11 cellular contexts compared by ENCODE assay signal in the genomic region with DNA sequence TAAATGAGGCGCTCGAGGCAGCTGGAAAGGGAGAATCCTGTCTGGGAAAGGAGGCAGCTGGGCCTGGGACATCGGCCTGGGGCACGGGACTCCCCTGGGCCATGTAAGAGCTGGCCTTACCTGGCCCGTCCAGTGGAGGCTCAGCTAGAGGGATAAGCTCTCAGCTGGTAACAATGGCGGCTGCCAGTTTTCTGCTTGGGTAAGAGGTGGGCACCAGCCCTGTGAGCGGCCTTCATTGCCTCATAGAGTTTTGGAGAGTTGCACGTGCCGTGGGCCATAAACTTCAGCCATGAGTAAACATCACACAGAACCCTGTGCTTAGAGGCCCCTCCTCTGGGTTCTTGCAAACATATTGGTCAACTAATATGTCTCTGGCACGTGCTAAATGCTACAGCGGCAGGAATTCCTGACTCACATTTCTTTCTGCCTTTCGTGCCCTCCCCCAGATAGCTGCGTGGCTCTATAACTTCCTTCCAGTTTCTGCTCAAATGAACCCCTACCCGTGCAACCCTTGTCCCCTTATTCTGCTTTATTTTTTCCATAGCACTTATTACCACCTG.
DNase-seq lines count a peak whose midpoint lies in the region; ATAC-seq and FAIRE-seq lines count a peak whose summit lies in the region.
"Had no signal": no experiment of that assay in that cellular context is flagged by ENCODE, and none has a peak within 500 bp of the region (broad histone marks: within the 10 kb centered on the region; RNA-seq: fewer than 3 reads in every experiment).

No MANE protein-coding gene starts in this region.

- H3K27me3 Mint-ChIP-seq in stimulated activated naive CD8-positive, alpha-beta T cell treated with anti-CD3 and anti-CD28 coated beads, Interleukin-15, amount 100 ng/mL, for 72 hours: peaks cover 21% of the 10 kb centered on the region

- no peak overlapping the region for H3K27ac Mint-ChIP-seq in stimulated activated naive CD8-positive, alpha-beta T cell treated with anti-CD3 and anti-CD28 coated beads, Interleukin-15, amount 100 ng/mL, for 72 hours
- H3K27ac Mint-ChIP-seq: H9 had no signal

- no peak for DNase-seq in stimulated activated naive CD8-positive, alpha-beta T cell treated with anti-CD3 and anti-CD28 coated beads, Interleukin-15, Interleukin-2, amounts not matched to agents 100 U/mL and 50 U/mL, for 24 hours
- no peak for DNase-seq in stimulated activated naive CD8-positive, alpha-beta T cell treated with anti-CD3 and anti-CD28 coated beads, Interleukin-15, amount 100 ng/mL, for 72 hours
- DNase-seq in NCI-H69 (lab: John Stamatoyannopoulos, UW) (peak; percentile 78), fibroblast of peridontal ligament (ENCODE audit: extremely low read depth) (peak; percentile 14), urothelium cell line (ENCODE audit: low spot score) (peak; percentile 22), SIG-M5 (lab: John Stamatoyannopoulos, UW) (no peak), HT-29 (ENCODE audit: low spot score) (no peak)
- DNase-seq: H9, islet precursor cell, NCI-H446 treated with DMSO at 0.1 percent for 48 hours had no signal

- ATAC-seq in stimulated activated naive CD8-positive, alpha-beta T cell treated with anti-CD3 and anti-CD28 coated beads, Interleukin-15, Interleukin-2, amounts not matched to agents 100 U/mL and 50 U/mL, for 24 hours: peak; percentile 14
- no peak for ATAC-seq in stimulated activated naive CD8-positive, alpha-beta T cell treated with anti-CD3 and anti-CD28 coated beads, Interleukin-15, amount 100 ng/mL, for 72 hours
- ATAC-seq in HG02885 (IDR thresholded peaks at IDR 0.05; ENCODE audit: poor library complexity, unreplicated experiment): no peak

- H3K9me3 Mint-ChIP-seq in stimulated activated naive CD8-positive, alpha-beta T cell treated with anti-CD3 and anti-CD28 coated beads, Interleukin-15, amount 100 ng/mL, for 72 hours: no peaks in the 10 kb centered on the region

- H3K4me3 Mint-ChIP-seq in stimulated activated naive CD8-positive, alpha-beta T cell treated with anti-CD3 and anti-CD28 coated beads, Interleukin-15, amount 100 ng/mL, for 72 hours: no peak overlapping the region

- H3K4me1 Mint-ChIP-seq in stimulated activated naive CD8-positive, alpha-beta T cell treated with anti-CD3 and anti-CD28 coated beads, Interleukin-15, amount 100 ng/mL, for 72 hours: peaks cover 16% of the 10 kb centered on the region

- no peak for FAIRE-seq in urothelium cell line (lab: Jason Lieb, UNC)

Comparison
In these comparisons a context has a peak if more than half of its experiments do, and no peak if none do; other contexts are left out.
1. DNase-seq: peak in NCI-H69 (single experiment), fibroblast of peridontal ligament (single experiment) and urothelium cell line (single experiment); none in stimulated activated naive CD8-positive, alpha-beta T cell treated with anti-CD3 and anti-CD28 coated beads, Interleukin-15, Interleukin-2, amounts not matched to agents 100 U/mL and 50 U/mL, for 24 hours (single experiment), stimulated activated naive CD8-positive, alpha-beta T cell treated with anti-CD3 and anti-CD28 coated beads, Interleukin-15, amount 100 ng/mL, for 72 hours (0 of 2), SIG-M5 (single experiment) and HT-29 (single experiment).